ENCODE assay signal across 17 cellular contexts in the genomic region with DNA sequence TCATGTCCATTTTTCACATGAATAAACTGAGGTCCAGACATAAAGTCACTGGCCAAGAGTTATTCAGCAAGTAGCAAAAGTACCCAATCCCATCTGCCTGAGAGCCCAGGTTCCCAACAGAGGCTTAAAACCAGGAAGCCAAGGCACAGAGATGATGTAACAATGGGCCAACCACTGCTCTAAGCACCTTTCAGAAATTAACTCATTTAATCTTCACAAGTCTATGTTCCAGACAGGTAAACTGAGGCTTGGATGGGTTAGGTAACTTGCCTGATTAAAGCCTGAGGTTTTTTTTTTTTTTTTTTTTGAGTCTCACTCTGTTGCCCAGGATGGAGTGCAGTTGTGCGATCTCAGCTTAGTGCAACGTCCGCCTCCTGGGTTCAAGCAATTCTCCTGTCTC. TPM values are rescaled to one million over a fixed set of nuclear protein-coding genes. Genes with fewer than 3 reads are reported as not detected.
A peak's percentile ranks its signal among the peaks of the same experiment; 100 is the strongest.
DNase-seq lines count a peak whose midpoint lies in the region; ATAC-seq, FAIRE-seq and TF ChIP-seq lines count a peak whose summit lies in the region.
"Had no signal": no experiment of that assay in that cellular context is flagged by ENCODE, and none has a peak within 500 bp of the region (broad histone marks: within the 10 kb centered on the region; RNA-seq: fewer than 3 reads in every experiment).

No MANE protein-coding gene starts in this region.

- POLR2A ChIA-PET in activated CD4-positive, alpha-beta T cell treated with anti-CD3 and anti-CD28 coated beads for 36 hours (lab: Charles Lee) = no interaction called here
- POLR2A ChIA-PET in activated CD4-positive, alpha-beta T cell treated with anti-CD3 and anti-CD28 coated beads, Interleukin-2, amount 10 ng/mL, durations not matched to agents 7 days and 5 days (lab: Charles Lee) = no interaction called here
- POLR2A ChIA-PET in A549 (lab: Yijun Ruan, JAX) = no interaction called here

- H3K4me3 ChIP-seq in A549 = no peak overlapping the region
- H3K4me3 ChIP-seq: BLaER1, GM23338 had no signal

- DNase-seq in activated CD4-positive, alpha-beta T cell treated with anti-CD3 and anti-CD28 coated beads for 36 hours = no peak
- no peak for DNase-seq in activated CD4-positive, alpha-beta T cell treated with anti-CD3 and anti-CD28 coated beads, Interleukin-2, amount 10 ng/mL, durations not matched to agents 7 days and 5 days
- DNase-seq in activated naive CD4-positive, alpha-beta T cell treated with anti-CD3 and anti-CD28 coated beads for 36 hours = no peak
- no peak for DNase-seq in activated naive CD4-positive, alpha-beta T cell treated with anti-CD3 and anti-CD28 coated beads, Interleukin-2, amount 50 U/mL, for 16 hours
- DNase-seq in A549 (ENCODE audit: low read depth in 1 of 2, low spot score in 1 of 2) = no peak
- no peak for DNase-seq in endothelial cell (ENCODE audit: low spot score)
- DNase-seq in NCI-H128 (lab: John Stamatoyannopoulos, UW; ENCODE audit: unreplicated experiment) = no peak
- DNase-seq in GF-D8 (lab: John Stamatoyannopoulos, UW) = no peak
- DNase-seq: AML-193, DMS 273 treated with DMSO at 0.1 percent for 48 hours, H7 had no signal

- no peak overlapping the region for H3K27ac ChIP-seq in A549
- H3K27ac ChIP-seq: 22Rv1, BLaER1 had no signal

- H3K9me3 Mint-ChIP-seq in activated CD4-positive, alpha-beta T cell treated with anti-CD3 and anti-CD28 coated beads for 36 hours (ENCODE audit: low read depth) = no peaks in the 10 kb centered on the region
- H3K9me3 Mint-ChIP-seq in activated CD4-positive, alpha-beta T cell treated with anti-CD3 and anti-CD28 coated beads, Interleukin-2, amount 10 ng/mL, durations not matched to agents 7 days and 5 days = no peaks in the 10 kb centered on the region
- H3K9me3 Mint-ChIP-seq in activated naive CD4-positive, alpha-beta T cell treated with anti-CD3 and anti-CD28 coated beads for 36 hours = no peaks in the 10 kb centered on the region
- no peaks in the 10 kb centered on the region for H3K9me3 Mint-ChIP-seq in endothelial cell (ENCODE audit: unreplicated experiment)

- peak overlapping the region; percentile 51 for H3K27ac Mint-ChIP-seq in activated CD4-positive, alpha-beta T cell treated with anti-CD3 and anti-CD28 coated beads for 36 hours
- no peak overlapping the region for H3K27ac Mint-ChIP-seq in activated CD4-positive, alpha-beta T cell treated with anti-CD3 and anti-CD28 coated beads, Interleukin-2, amount 10 ng/mL, durations not matched to agents 7 days and 5 days
- H3K27ac Mint-ChIP-seq in activated naive CD4-positive, alpha-beta T cell treated with anti-CD3 and anti-CD28 coated beads for 36 hours = peak overlapping the region; percentile 43
- peak overlapping the region; percentile 54 for H3K27ac Mint-ChIP-seq in endothelial cell (ENCODE audit: unreplicated experiment)
- H3K27ac Mint-ChIP-seq: GM23338 had no signal

- CTCF ChIA-PET in activated CD4-positive, alpha-beta T cell treated with anti-CD3 and anti-CD28 coated beads for 36 hours (lab: Charles Lee) = no interaction called here
- CTCF ChIA-PET in activated CD4-positive, alpha-beta T cell treated with anti-CD3 and anti-CD28 coated beads, Interleukin-2, amount 10 ng/mL, durations not matched to agents 7 days and 5 days (lab: Charles Lee) = no interaction called here
- CTCF ChIA-PET in activated naive CD4-positive, alpha-beta T cell treated with anti-CD3 and anti-CD28 coated beads for 36 hours (lab: Charles Lee) = no interaction called here
- CTCF ChIA-PET in A549 (lab: Yijun Ruan, JAX) = interaction anchor here (0.8 to 1.7 kb wide), 5 partner anchors 9 to 133 kb away, joined by 3 to 7 read pairs (median 4); a partner anchor contains a TSS

- ATAC-seq in activated CD4-positive, alpha-beta T cell treated with anti-CD3 and anti-CD28 coated beads for 36 hours = no peak
- no peak for ATAC-seq in A549
- ATAC-seq: GM23338 had no signal

- TF ChIP-seq EP300 in A549 (IDR thresholded peaks at IDR 0.05) = no peak

- WGBS in A549 (ENCODE audit: missing lambda C conversion rate) = 98% methylated on average over 3 of the region's 3 CpGs

- TF ChIP-seq RAD21 in A549 (conservative IDR thresholded peaks at IDR 0.05 in 1 of 2, IDR thresholded peaks at IDR 0.05 in 1 of 2) = no peak

- TF ChIP-seq CTCF in A549 (IDR thresholded peaks at IDR 0.05) (no peak), endothelial cell (IDR thresholded peaks at IDR 0.05; ENCODE audit: unreplicated experiment) (no peak)

- H3K4me1 Mint-ChIP-seq in activated CD4-positive, alpha-beta T cell treated with anti-CD3 and anti-CD28 coated beads for 36 hours = peaks cover 29% of the 10 kb centered on the region
- peaks cover 30% of the 10 kb centered on the region for H3K4me1 Mint-ChIP-seq in activated CD4-positive, alpha-beta T cell treated with anti-CD3 and anti-CD28 coated beads, Interleukin-2, amount 10 ng/mL, durations not matched to agents 7 days and 5 days
- H3K4me1 Mint-ChIP-seq in activated naive CD4-positive, alpha-beta T cell treated with anti-CD3 and anti-CD28 coated beads for 36 hours (ENCODE audit: low read depth) = peaks cover 31% of the 10 kb centered on the region
- peaks cover 5% of the 10 kb centered on the region for H3K4me1 Mint-ChIP-seq in endothelial cell (ENCODE audit: unreplicated experiment)

- intact Hi-C loops in activated CD4-positive, alpha-beta T cell treated with anti-CD3 and anti-CD28 coated beads for 36 hours (cut with DNase I, micrococcal nuclease) = no loop called here
- intact Hi-C loops in activated naive CD4-positive, alpha-beta T cell treated with anti-CD3 and anti-CD28 coated beads for 36 hours (cut with micrococcal nuclease) = no loop called here

- no peak overlapping the region for H3K4me3 Mint-ChIP-seq in activated CD4-positive, alpha-beta T cell treated with anti-CD3 and anti-CD28 coated beads for 36 hours
- H3K4me3 Mint-ChIP-seq in activated CD4-positive, alpha-beta T cell treated with anti-CD3 and anti-CD28 coated beads, Interleukin-2, amount 10 ng/mL, durations not matched to agents 7 days and 5 days = no peak overlapping the region
- H3K4me3 Mint-ChIP-seq in activated naive CD4-positive, alpha-beta T cell treated with anti-CD3 and anti-CD28 coated beads for 36 hours = no peak overlapping the region
- H3K4me3 Mint-ChIP-seq in endothelial cell (ENCODE audit: unreplicated experiment) = no peak overlapping the region
- H3K4me3 Mint-ChIP-seq: GM23338 had no signal

- H3K9me3 ChIP-seq in A549 = no peaks in the 10 kb centered on the region
- H3K9me3 ChIP-seq: BLaER1 had no signal

- H3K27me3 Mint-ChIP-seq in activated CD4-positive, alpha-beta T cell treated with anti-CD3 and anti-CD28 coated beads for 36 hours = no peaks in the 10 kb centered on the region
- no peaks in the 10 kb centered on the region for H3K27me3 Mint-ChIP-seq in activated CD4-positive, alpha-beta T cell treated with anti-CD3 and anti-CD28 coated beads, Interleukin-2, amount 10 ng/mL, durations not matched to agents 7 days and 5 days
- no peaks in the 10 kb centered on the region for H3K27me3 Mint-ChIP-seq in activated naive CD4-positive, alpha-beta T cell treated with anti-CD3 and anti-CD28 coated beads for 36 hours (ENCODE audit: low read depth)
- H3K27me3 Mint-ChIP-seq in endothelial cell (ENCODE audit: unreplicated experiment) = peaks cover 9% of the 10 kb centered on the region

- peaks cover 16% of the 10 kb centered on the region for H3K4me1 ChIP-seq in A549

- peaks cover 70% of the 10 kb centered on the region for H3K36me3 Mint-ChIP-seq in activated CD4-positive, alpha-beta T cell treated with anti-CD3 and anti-CD28 coated beads for 36 hours (ENCODE audit: low read depth)
- H3K36me3 Mint-ChIP-seq in activated CD4-positive, alpha-beta T cell treated with anti-CD3 and anti-CD28 coated beads, Interleukin-2, amount 10 ng/mL, durations not matched to agents 7 days and 5 days (ENCODE audit: low read depth) = peaks cover 39% of the 10 kb centered on the region
- peaks cover 49% of the 10 kb centered on the region for H3K36me3 Mint-ChIP-seq in activated naive CD4-positive, alpha-beta T cell treated with anti-CD3 and anti-CD28 coated beads for 36 hours (ENCODE audit: low read depth)
- peaks cover 30% of the 10 kb centered on the region for H3K36me3 Mint-ChIP-seq in endothelial cell (ENCODE audit: low read depth, unreplicated experiment)

- peak; percentile 18 for FAIRE-seq in A549 (lab: Jason Lieb, UNC)
- FAIRE-seq: GM12891 had no signal

- no peak overlapping the region for H3K4me2 ChIP-seq in A549
- H3K4me2 ChIP-seq: BLaER1, GM23338 had no signal

- TF ChIP-seq POLR2A in A549 (IDR thresholded peaks at IDR 0.05; ENCODE audit: low read length) = no peak

RNA-seq across cellular contexts. Expression of a gene that starts 4.0 kb away (rescaled TPM):
- 1 to 10 TPM; 4.8 to 6.9 TPM for total RNA-seq in activated CD4-positive, alpha-beta T cell treated with anti-CD3 and anti-CD28 coated beads for 36 hours
- total RNA-seq in activated CD4-positive, alpha-beta T cell treated with anti-CD3 and anti-CD28 coated beads, Interleukin-2, amount 10 ng/mL, durations not matched to agents 7 days and 5 days = 10 to 100 TPM; 10.9 to 11.5 TPM
- 1 to 10 TPM; 6.1 to 6.6 TPM for total RNA-seq in activated naive CD4-positive, alpha-beta T cell treated with anti-CD3 and anti-CD28 coated beads for 36 hours
- polyA plus RNA-seq in A549 (2011; rRNA removed) = 13.8 and 17.3 TPM in 2 replicates
- polyA plus RNA-seq in A549 (2012; cell fraction: cytosol; rRNA removed) = 10.5 and 14.7 TPM in 2 replicates
- polyA plus RNA-seq in A549 (2012; cell fraction: nucleus; rRNA removed) = 43.9 and 45.3 TPM in 2 replicates
- 12.9 to 21.2 TPM (median 18.6 TPM) in 3 replicates for polyA plus RNA-seq in A549 (2017; fragmentation: RNase III; extraction: RNeasy Plus Mini Kit Qiagen cat#74134 plus additional on column Dnase treatment)
- 37.2 and 47.0 TPM in 2 replicates for polyA minus RNA-seq in A549 (2011; rRNA and poly(A)+ RNA removed)
- 29.5 TPM for total RNA-seq in endothelial cell (ENCODE audit: unreplicated experiment)

RNA-seq across cellular contexts. Expression of a gene that starts 8.2 kb away (rescaled TPM):
- total RNA-seq in activated CD4-positive, alpha-beta T cell treated with anti-CD3 and anti-CD28 coated beads for 36 hours = 100 to 1,000 TPM; 742 to 890 TPM
- 100 to 1,000 TPM; 330 to 377 TPM for total RNA-seq in activated CD4-positive, alpha-beta T cell treated with anti-CD3 and anti-CD28 coated beads, Interleukin-2, amount 10 ng/mL, durations not matched to agents 7 days and 5 days
- total RNA-seq in activated naive CD4-positive, alpha-beta T cell treated with anti-CD3 and anti-CD28 coated beads for 36 hours = 100 to 1,000 TPM; 742 to 785 TPM
- polyA plus RNA-seq in A549 (2011; rRNA removed) = 716 and 970 TPM in 2 replicates
- 1,482 and 1,602 TPM in 2 replicates for polyA plus RNA-seq in A549 (2012; cell fraction: cytosol; rRNA removed)
- 1,051 and 1,057 TPM in 2 replicates for polyA plus RNA-seq in A549 (2012; cell fraction: nucleus; rRNA removed)
- 1,011 to 1,141 TPM (median 1,077 TPM) in 3 replicates for polyA plus RNA-seq in A549 (2017; fragmentation: RNase III; extraction: RNeasy Plus Mini Kit Qiagen cat#74134 plus additional on column Dnase treatment)
- polyA minus RNA-seq in A549 (2011; rRNA and poly(A)+ RNA removed) = 1,036 and 1,137 TPM in 2 replicates
- total RNA-seq in endothelial cell (ENCODE audit: unreplicated experiment) = 271 TPM

RNA-seq across cellular contexts. Expression of a gene that starts 59.3 kb away (rescaled TPM):
- not detected for total RNA-seq in activated CD4-positive, alpha-beta T cell treated with anti-CD3 and anti-CD28 coated beads for 36 hours
- total RNA-seq in activated CD4-positive, alpha-beta T cell treated with anti-CD3 and anti-CD28 coated beads, Interleukin-2, amount 10 ng/mL, durations not matched to agents 7 days and 5 days = not detected
- total RNA-seq in activated naive CD4-positive, alpha-beta T cell treated with anti-CD3 and anti-CD28 coated beads for 36 hours = not detected
- not detected in 2 replicates for polyA plus RNA-seq in A549 (2011; rRNA removed)
- 0.06 TPM in 1 of 2 replicates, not detected in the other for polyA plus RNA-seq in A549 (2012; cell fraction: cytosol; rRNA removed)
- not detected in 2 replicates for polyA plus RNA-seq in A549 (2012; cell fraction: nucleus; rRNA removed)
- polyA plus RNA-seq in A549 (2017; fragmentation: RNase III; extraction: RNeasy Plus Mini Kit Qiagen cat#74134 plus additional on column Dnase treatment) = not detected in 3 replicates
- not detected in 2 replicates for polyA minus RNA-seq in A549 (2011; rRNA and poly(A)+ RNA removed)
- not detected for total RNA-seq in endothelial cell (ENCODE audit: unreplicated experiment)
- total RNA-seq: G401, GM23338, H7, HT1080 had no signal
- polyA plus RNA-seq: GM23338 had no signal
